In the genomic region with DNA sequence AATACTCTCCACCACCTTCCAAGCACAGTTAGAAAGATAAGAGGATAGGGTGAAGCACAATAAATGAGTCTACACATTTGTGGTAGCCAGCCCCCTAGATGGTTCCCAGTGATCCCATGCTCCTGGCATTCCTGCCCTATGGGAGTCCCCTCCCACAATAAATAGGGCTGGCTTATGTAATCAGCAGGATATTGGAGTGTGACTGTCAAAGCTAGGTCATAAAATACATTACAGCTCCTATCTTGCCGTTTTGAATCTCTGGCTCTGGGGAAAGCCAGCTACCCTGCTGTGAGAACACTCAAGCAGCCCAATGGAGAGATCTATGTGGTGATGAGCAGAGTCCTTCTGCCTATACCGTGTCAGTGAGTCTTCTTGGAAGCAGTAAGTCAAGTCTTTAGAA, we compare ENCODE assay signal across 22 cellular contexts.
A peak's percentile ranks its signal among the peaks of the same experiment; 100 is the strongest.
DNase-seq lines count a peak whose midpoint lies in the region; ATAC-seq and TF ChIP-seq lines count a peak whose summit lies in the region.
"Had no signal": no experiment of that assay in that cellular context is flagged by ENCODE, and none has a peak within 500 bp of the region (broad histone marks: within the 10 kb centered on the region; RNA-seq: fewer than 3 reads in every experiment).

No MANE protein-coding gene starts in this region.

- H3K27ac ChIP-seq in heart right ventricle (no peak overlapping the region), endodermal cell (ENCODE audit: low read depth, low read length) (no peak overlapping the region), esophagus muscularis mucosa (replicated peaks in 1 of 4) (no peak overlapping the region)
- H3K27ac ChIP-seq: A549 had no signal

- peak overlapping the region; percentile 81 for H3K27ac Mint-ChIP-seq in endodermal cell
- H3K27ac Mint-ChIP-seq: CD8-positive, alpha-beta memory T cell; HFFc6 had no signal

- no peak for TF ChIP-seq POLR2A in esophagus muscularis mucosa (IDR thresholded peaks at IDR 0.05; ENCODE audit: low read depth)

- 37 to 45% methylated on average over 2 of the region's 2 CpGs for WGBS in heart right ventricle, 2 donors
- 40 to 61% methylated on average over 1 to 2 of the region's 2 CpGs for WGBS in endodermal cell (ENCODE audit: insufficient coverage in 1 of 2, insufficient read length in 1 of 2), 2 experiments
- WGBS in esophagus muscularis mucosa: 66% methylated on average over 2 of the region's 2 CpGs

- H3K27me3 ChIP-seq in heart right ventricle (no peaks in the 10 kb centered on the region), endodermal cell (ENCODE audit: control insufficient read depth, insufficient read depth, low read length, poor library complexity, severe bottlenecking) (no peaks in the 10 kb centered on the region), esophagus muscularis mucosa (no peaks in the 10 kb centered on the region)
- H3K27me3 ChIP-seq: MG63 had no signal

- no peak for DNase-seq in Right ventricle myocardium superior
- DNase-seq in heart right ventricle: no peak
- DNase-seq in NCI-H345 (lab: John Stamatoyannopoulos, UW): peak; percentile 24
- DNase-seq in endodermal cell: peak; percentile 78
- DNase-seq in esophagus muscularis mucosa (ENCODE audit: extremely low spot score): no peak
- DNase-seq in cerebellar cortex (ENCODE audit: low spot score): no peak
- DNase-seq: C1 segment of cervical spinal cord; CD8-positive, alpha-beta memory T cell; DMS53; EL; GOT3; HFFc6; MG63; NCI-H1048; NCI-H1694; NCI-H2227 treated with DMSO at 0.1 percent for 48 hours; NCI-H524 treated with DMSO at 0.1 percent for 48 hours; PC-3; RPMI8226; SIG-M5 had no signal

- TF ChIP-seq EP300 in esophagus muscularis mucosa (IDR thresholded peaks at IDR 0.05): no peak

- peaks cover 8% of the 10 kb centered on the region for H3K36me3 Mint-ChIP-seq in endodermal cell (ENCODE audit: low read depth)
- H3K36me3 Mint-ChIP-seq: CD8-positive, alpha-beta memory T cell had no signal

- H3K9me3 ChIP-seq in heart right ventricle (no peaks in the 10 kb centered on the region), endodermal cell (ENCODE audit: control insufficient read depth, low read length) (peaks cover 22% of the 10 kb centered on the region), esophagus muscularis mucosa (no peaks in the 10 kb centered on the region)
- H3K9me3 ChIP-seq: A549, MG63 had no signal

- no peaks in the 10 kb centered on the region for H3K27me3 Mint-ChIP-seq in endodermal cell (ENCODE audit: insufficient read depth)

- H3K9ac ChIP-seq in endodermal cell (ENCODE audit: extremely low read depth, low read length, poor library complexity, severe bottlenecking): no peak overlapping the region

- H3K36me3 ChIP-seq in heart right ventricle: no peaks in the 10 kb centered on the region
- no peaks in the 10 kb centered on the region for H3K36me3 ChIP-seq in endodermal cell (ENCODE audit: control insufficient read depth, insufficient read depth, low read length)
- H3K36me3 ChIP-seq in esophagus muscularis mucosa: no peaks in the 10 kb centered on the region
- H3K36me3 ChIP-seq: MG63 had no signal

- peaks cover 20% of the 10 kb centered on the region for H3K9me3 Mint-ChIP-seq in endodermal cell
- H3K9me3 Mint-ChIP-seq: HFFc6 had no signal

- TF ChIP-seq CTCF in heart right ventricle (IDR thresholded peaks at IDR 0.05): no peak
- TF ChIP-seq CTCF in endodermal cell (conservative IDR thresholded peaks at IDR 0.05): no peak
- no peak for TF ChIP-seq CTCF in esophagus muscularis mucosa (IDR thresholded peaks at IDR 0.05)

- peak; percentile 29 for ATAC-seq in Right ventricle myocardium superior (ENCODE audit: poor library complexity)
- ATAC-seq in heart right ventricle: no peak
- no peak for ATAC-seq in HG03469 (IDR thresholded peaks at IDR 0.05; ENCODE audit: unreplicated experiment)
- ATAC-seq: A549, PC-3 had no signal

- no peak overlapping the region for H3K4me3 ChIP-seq in heart right ventricle
- H3K4me3 ChIP-seq in endodermal cell (ENCODE audit: low read length): no peak overlapping the region
- no peak overlapping the region for H3K4me3 ChIP-seq in esophagus muscularis mucosa
- H3K4me3 ChIP-seq: A549, MG63 had no signal

- no peaks in the 10 kb centered on the region for H3K4me1 ChIP-seq in heart right ventricle
- H3K4me1 ChIP-seq in endodermal cell (ENCODE audit: control insufficient read depth, insufficient read depth, low read length): peaks cover 4% of the 10 kb centered on the region
- no peaks in the 10 kb centered on the region for H3K4me1 ChIP-seq in esophagus muscularis mucosa
- H3K4me1 ChIP-seq: A549 had no signal

- intact Hi-C loops in Right ventricle myocardium superior (cut with DNase I): no loop called here
- intact Hi-C loops in heart right ventricle (cut with DNase I): no loop called here
- intact Hi-C loops in esophagus muscularis mucosa (cut with DNase I): no loop called here

- peaks cover 19% of the 10 kb centered on the region for H3K4me1 Mint-ChIP-seq in endodermal cell
- H3K4me1 Mint-ChIP-seq: CD8-positive, alpha-beta memory T cell had no signal

- no peak overlapping the region for H3K4me3 Mint-ChIP-seq in endodermal cell
- H3K4me3 Mint-ChIP-seq: CD8-positive, alpha-beta memory T cell; HFFc6 had no signal

Comparison
In these comparisons a context has a peak if more than half of its experiments do, and no peak if none do; other contexts are left out.
1. DNase-seq: peak in NCI-H345 (single experiment) and endodermal cell (single experiment); none in Right ventricle myocardium superior (single experiment), heart right ventricle (0 of 2), esophagus muscularis mucosa (single experiment) and cerebellar cortex (single experiment).